In genomic region chr7:30815016-30815854, GRCh38 we compare ENCODE assay signal across 13 cellular contexts. TPM values are rescaled to one million over a fixed set of nuclear protein-coding genes. Genes with fewer than 3 reads are reported as not detected.
DNase-seq lines count a peak whose midpoint lies in the region; ATAC-seq and TF ChIP-seq lines count a peak whose summit lies in the region.
"Had no signal": no experiment of that assay in that cellular context is flagged by ENCODE, and none has a peak within 500 bp of the region (broad histone marks: within the 10 kb centered on the region; RNA-seq: fewer than 3 reads in every experiment).

No MANE protein-coding gene starts in this region.

- intact Hi-C loops in left ventricle myocardium inferior (cut with micrococcal nuclease), result loop anchor here (10.0 kb wide), 1 partner anchor 120 kb away; no protein-coding TSS in a partner anchor

- H3K27me3 ChIP-seq in left ventricle myocardium inferior (ENCODE audit: low read depth) (no peaks in the 10 kb centered on the region), rectal smooth muscle tissue (ENCODE audit: control insufficient read depth, insufficient read depth, low read length) (no peaks in the 10 kb centered on the region)

- peak overlapping the region; percentile 88 for H3K27ac ChIP-seq in left ventricle myocardium inferior (replicated peaks)
- peak overlapping the region; percentile 87 for H3K27ac ChIP-seq in rectal smooth muscle tissue (ENCODE audit: low read depth, low read length)

- H3K36me3 ChIP-seq in left ventricle myocardium inferior (no peaks in the 10 kb centered on the region), rectal smooth muscle tissue (ENCODE audit: control insufficient read depth, insufficient read depth, low read length) (no peaks in the 10 kb centered on the region)

- no peak for TF ChIP-seq CTCF in left ventricle myocardium inferior (IDR thresholded peaks at IDR 0.05; ENCODE audit: borderline replicate concordance)

- no peak for ATAC-seq in HG02973 (IDR thresholded peaks at IDR 0.05; ENCODE audit: unreplicated experiment)
- ATAC-seq: activated naive CD4-positive, alpha-beta T cell treated with anti-CD3 and anti-CD28 coated beads, Interleukin-2, amount 50 U/mL, for 72 hours; naive thymus-derived CD8-positive, alpha-beta T cell; Panc1 had no signal

- H3K4me1 ChIP-seq in left ventricle myocardium inferior, result peaks cover 53% of the 10 kb centered on the region
- H3K4me1 ChIP-seq in rectal smooth muscle tissue (ENCODE audit: control insufficient read depth, insufficient read depth, low read length), result peaks cover 26% of the 10 kb centered on the region

- H3K4me3 ChIP-seq in left ventricle myocardium inferior (no peak overlapping the region), rectal smooth muscle tissue (ENCODE audit: low read length) (no peak overlapping the region)

- H3K9me3 ChIP-seq in left ventricle myocardium inferior (replicated peaks), result no peaks in the 10 kb centered on the region

- DNase-seq in AG08395 (ENCODE audit: low spot score) (peak; percentile 39), amniotic epithelial cell (ENCODE audit: low read depth) (peak; percentile 84), left ventricle myocardium inferior (peak; percentile 50), SKM-1 (lab: John Stamatoyannopoulos, UW; ENCODE audit: unreplicated experiment) (no peak)
- no peak for DNase-seq in NK-92 treated with Interleukin-12 subunit alpha and Interleukin-12 subunit beta, amount 100 ng/mL, for 24 hours (lab: John Stamatoyannopoulos, UW)
- DNase-seq in stimulated activated CD4-positive, alpha-beta T cell treated with anti-CD3 and anti-CD28 coated beads, Interleukin-12 subunit alpha, Interleukin-12 subunit beta, amount 100 ng/mL, for 4 hours, result no peak
- DNase-seq: Kasumi-1; naive thymus-derived CD8-positive, alpha-beta T cell; NCI-H2171 treated with DMSO at 0.1 percent for 48 hours had no signal

- no peak overlapping the region for H3K9ac ChIP-seq in rectal smooth muscle tissue (ENCODE audit: low read length)

RNA-seq across cellular contexts. Expression of gene MINDY4, which starts 44.0 kb away (rescaled TPM):
- total RNA-seq in left ventricle myocardium inferior, result 3.8 TPM

Comparison
In these comparisons a context has a peak if more than half of its experiments do, and no peak if none do; other contexts are left out.
1. DNase-seq: peak in AG08395 (single experiment), amniotic epithelial cell (single experiment) and left ventricle myocardium inferior (single experiment); none in SKM-1 (single experiment), NK-92 treated with Interleukin-12 subunit alpha and Interleukin-12 subunit beta, amount 100 ng/mL, for 24 hours (single experiment) and stimulated activated CD4-positive, alpha-beta T cell treated with anti-CD3 and anti-CD28 coated beads, Interleukin-12 subunit alpha, Interleukin-12 subunit beta, amount 100 ng/mL, for 4 hours (single experiment).